In genomic region chr6:44043479-44044153, GRCh38 we compare ENCODE assay signal across 1 cellular context.
TF ChIP-seq lines count a peak whose summit lies in the region.

No MANE protein-coding gene starts in this region.

TF ChIP-seq in K562, 482 proteins besides CTCF, POLR2A, EP300 and RAD21 (continued from another document and continues in another):
- TF ChIP-seq ZNF644 (tag; IDR thresholded peaks at IDR 0.05; ENCODE audit: low read depth) (peak; percentile 39; the same call in 1 of the 2 replicates), SAP30 (IDR thresholded peaks at IDR 0.05; ENCODE audit: borderline replicate concordance, insufficient read depth, low read depth, low read length, poor library complexity, severe bottlenecking) (no peak), THAP12 (CRISPR knock-in tag; IDR thresholded peaks at IDR 0.05) (no peak), ZNF239 (CRISPR knock-in tag; IDR thresholded peaks at IDR 0.05) (peak; percentile 64), ZNF175 (CRISPR knock-in tag; IDR thresholded peaks at IDR 0.05; ENCODE audit: low read depth) (peak; percentile 64), ZNF780A (CRISPR knock-in tag; IDR thresholded peaks at IDR 0.05) (no peak), HINFP (tag; conservative IDR thresholded peaks at IDR 0.05; ENCODE audit: low read depth) (peak; percentile 28; the same call in 1 of the 2 replicates), SP1 (CRISPR knock-in tag; IDR thresholded peaks at IDR 0.05) (0 out of 2 replicates have a peak, but pooled peaks have one; percentile 7), HNRNPL (IDR thresholded peaks at IDR 0.05; ENCODE audit: low read depth, low read length) (no peak), PTBP1 (IDR thresholded peaks at IDR 0.05; ENCODE audit: low read depth, low read length) (no peak), NR2C1 (IDR thresholded peaks at IDR 0.05) (peak; percentile 75; the same call in 1 of the 2 replicates), NR2C1 (tag; IDR thresholded peaks at IDR 0.05) (peak; percentile 86; the same call in 1 of the 2 replicates), MEIS2 (IDR thresholded peaks at IDR 0.05; ENCODE audit: partially characterized antibody) (no peak), CBX8 (IDR thresholded peaks at IDR 0.05; ENCODE audit: borderline replicate concordance, extremely low read depth, low read depth, low read length, poor library complexity, severe bottlenecking) (no peak), GATAD2B (IDR thresholded peaks at IDR 0.05; ENCODE audit: borderline replicate concordance) (no peak), TSC22D4 (tag; IDR thresholded peaks at IDR 0.05) (no peak), YBX1 (IDR thresholded peaks at IDR 0.05) (no peak), HDAC8 (tag; IDR thresholded peaks at IDR 0.05) (no peak), ZEB2 (IDR thresholded peaks at IDR 0.05) (no peak), LARP7 (IDR thresholded peaks at IDR 0.05) (no peak), HIVEP1 (CRISPR knock-in tag; IDR thresholded peaks at IDR 0.05) (no peak), ARID1B (IDR thresholded peaks at IDR 0.05) (peak; percentile 63; the same call in 1 of the 2 replicates), NFRKB (IDR thresholded peaks at IDR 0.05; ENCODE audit: low read depth) (peak; percentile 50; the same call in 1 of the 2 replicates), ZNF561 (CRISPR knock-in tag; conservative IDR thresholded peaks at IDR 0.05) (no peak), MAZ (CRISPR knock-in tag; conservative IDR thresholded peaks at IDR 0.05 in 1 of 2, IDR thresholded peaks at IDR 0.05 in 1 of 2) (peak; percentile 59 to 92; a peak in 3 of 4 replicates), ZNF12 (CRISPR knock-in tag; IDR thresholded peaks at IDR 0.05) (no peak), TOE1 (IDR thresholded peaks at IDR 0.05; ENCODE audit: borderline replicate concordance) (no peak), TOE1 (CRISPR knock-in tag; IDR thresholded peaks at IDR 0.05; ENCODE audit: borderline replicate concordance, low read depth) (no peak), ZNF586 (CRISPR knock-in tag; conservative IDR thresholded peaks at IDR 0.05) (no peak), NRF1 (conservative IDR thresholded peaks at IDR 0.05 in 1 of 2, IDR thresholded peaks at IDR 0.05 in 1 of 2) (no peak; a peak in 1 of 4 replicates), SMAD1 (IDR thresholded peaks at IDR 0.05; ENCODE audit: low read depth, low read length, partially characterized antibody) (peak; percentile 69), FOSL1 (tag; conservative IDR thresholded peaks at IDR 0.05) (no peak), ZBED1 (IDR thresholded peaks at IDR 0.05) (no peak), NR1H2 (CRISPR knock-in tag; IDR thresholded peaks at IDR 0.05) (no peak), ELF2 (CRISPR knock-in tag; IDR thresholded peaks at IDR 0.05) (no peak), SETDB1 (IDR thresholded peaks at IDR 0.05; ENCODE audit: low read length) (no peak), TEAD4 (IDR thresholded peaks at IDR 0.05; ENCODE audit: low read length) (no peak), TEAD4 (CRISPR knock-in tag; IDR thresholded peaks at IDR 0.05; ENCODE audit: borderline replicate concordance) (no peak), DNMT1 (IDR thresholded peaks at IDR 0.05) (no peak), ZNF79 (CRISPR knock-in tag; IDR thresholded peaks at IDR 0.05; ENCODE audit: low read depth) (0 out of 2 replicates have a peak, but pooled peaks have one; percentile 65), RFX5 (IDR thresholded peaks at IDR 0.05; ENCODE audit: low read depth, low read length) (no peak), RUNX1 (IDR thresholded peaks at IDR 0.05; ENCODE audit: low read depth) (no peak), DACH1 (IDR thresholded peaks at IDR 0.05; ENCODE audit: partially characterized antibody) (peak; percentile 42), CREM (IDR thresholded peaks at IDR 0.05; ENCODE audit: low read depth) (no peak), SMARCE1 (IDR thresholded peaks at IDR 0.05) (peak; percentile 21; the same call in 1 of the 2 replicates), CBX1 (IDR thresholded peaks at IDR 0.05; ENCODE audit: low read depth) (no peak), CBFA2T2 (conservative IDR thresholded peaks at IDR 0.05) (0 out of 2 replicates have a peak, but pooled peaks have one; percentile 1), ZNF347 (CRISPR knock-in tag; IDR thresholded peaks at IDR 0.05; ENCODE audit: low read depth) (no peak), CCAR2 (IDR thresholded peaks at IDR 0.05; ENCODE audit: low read depth, low read length) (no peak), MECOM (CRISPR knock-in tag; IDR thresholded peaks at IDR 0.05) (peak; percentile 78; the same call in 1 of the 2 replicates), GTF2A2 (tag; IDR thresholded peaks at IDR 0.05) (no peak)
- TF ChIP-seq, protein P1, sequence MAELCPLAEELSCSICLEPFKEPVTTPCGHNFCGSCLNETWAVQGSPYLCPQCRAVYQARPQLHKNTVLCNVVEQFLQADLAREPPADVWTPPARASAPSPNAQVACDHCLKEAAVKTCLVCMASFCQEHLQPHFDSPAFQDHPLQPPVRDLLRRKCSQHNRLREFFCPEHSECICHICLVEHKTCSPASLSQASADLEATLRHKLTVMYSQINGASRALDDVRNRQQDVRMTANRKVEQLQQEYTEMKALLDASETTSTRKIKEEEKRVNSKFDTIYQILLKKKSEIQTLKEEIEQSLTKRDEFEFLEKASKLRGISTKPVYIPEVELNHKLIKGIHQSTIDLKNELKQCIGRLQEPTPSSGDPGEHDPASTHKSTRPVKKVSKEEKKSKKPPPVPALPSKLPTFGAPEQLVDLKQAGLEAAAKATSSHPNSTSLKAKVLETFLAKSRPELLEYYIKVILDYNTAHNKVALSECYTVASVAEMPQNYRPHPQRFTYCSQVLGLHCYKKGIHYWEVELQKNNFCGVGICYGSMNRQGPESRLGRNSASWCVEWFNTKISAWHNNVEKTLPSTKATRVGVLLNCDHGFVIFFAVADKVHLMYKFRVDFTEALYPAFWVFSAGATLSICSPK (IDR thresholded peaks at IDR 0.05; ENCODE audit: borderline replicate concordance): no peak
- TF ChIP-seq, protein P2, sequence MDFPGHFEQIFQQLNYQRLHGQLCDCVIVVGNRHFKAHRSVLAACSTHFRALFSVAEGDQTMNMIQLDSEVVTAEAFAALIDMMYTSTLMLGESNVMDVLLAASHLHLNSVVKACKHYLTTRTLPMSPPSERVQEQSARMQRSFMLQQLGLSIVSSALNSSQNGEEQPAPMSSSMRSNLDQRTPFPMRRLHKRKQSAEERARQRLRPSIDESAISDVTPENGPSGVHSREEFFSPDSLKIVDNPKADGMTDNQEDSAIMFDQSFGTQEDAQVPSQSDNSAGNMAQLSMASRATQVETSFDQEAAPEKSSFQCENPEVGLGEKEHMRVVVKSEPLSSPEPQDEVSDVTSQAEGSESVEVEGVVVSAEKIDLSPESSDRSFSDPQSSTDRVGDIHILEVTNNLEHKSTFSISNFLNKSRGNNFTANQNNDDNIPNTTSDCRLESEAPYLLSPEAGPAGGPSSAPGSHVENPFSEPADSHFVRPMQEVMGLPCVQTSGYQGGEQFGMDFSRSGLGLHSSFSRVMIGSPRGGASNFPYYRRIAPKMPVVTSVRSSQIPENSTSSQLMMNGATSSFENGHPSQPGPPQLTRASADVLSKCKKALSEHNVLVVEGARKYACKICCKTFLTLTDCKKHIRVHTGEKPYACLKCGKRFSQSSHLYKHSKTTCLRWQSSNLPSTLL (IDR thresholded peaks at IDR 0.05): no peak
- TF ChIP-seq, protein P3, sequence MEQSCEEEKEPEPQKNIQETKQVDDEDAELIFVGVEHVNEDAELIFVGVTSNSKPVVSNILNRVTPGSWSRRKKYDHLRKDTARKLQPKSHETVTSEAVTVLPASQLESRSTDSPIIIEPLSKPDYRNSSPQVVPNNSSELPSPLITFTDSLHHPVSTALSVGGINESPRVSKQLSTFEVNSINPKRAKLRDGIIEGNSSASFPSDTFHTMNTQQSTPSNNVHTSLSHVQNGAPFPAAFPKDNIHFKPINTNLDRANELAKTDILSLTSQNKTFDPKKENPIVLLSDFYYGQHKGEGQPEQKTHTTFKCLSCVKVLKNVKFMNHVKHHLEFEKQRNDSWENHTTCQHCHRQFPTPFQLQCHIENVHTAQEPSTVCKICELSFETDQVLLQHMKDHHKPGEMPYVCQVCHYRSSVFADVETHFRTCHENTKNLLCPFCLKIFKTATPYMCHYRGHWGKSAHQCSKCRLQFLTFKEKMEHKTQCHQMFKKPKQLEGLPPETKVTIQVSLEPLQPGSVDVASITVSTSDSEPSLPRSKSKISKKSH (CRISPR knock-in tag; IDR thresholded peaks at IDR 0.05): no peak
- TF ChIP-seq, protein P4, sequence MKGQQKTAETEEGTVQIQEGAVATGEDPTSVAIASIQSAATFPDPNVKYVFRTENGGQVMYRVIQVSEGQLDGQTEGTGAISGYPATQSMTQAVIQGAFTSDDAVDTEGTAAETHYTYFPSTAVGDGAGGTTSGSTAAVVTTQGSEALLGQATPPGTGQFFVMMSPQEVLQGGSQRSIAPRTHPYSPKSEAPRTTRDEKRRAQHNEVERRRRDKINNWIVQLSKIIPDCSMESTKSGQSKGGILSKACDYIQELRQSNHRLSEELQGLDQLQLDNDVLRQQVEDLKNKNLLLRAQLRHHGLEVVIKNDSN (CRISPR knock-in tag; IDR thresholded peaks at IDR 0.05): no peak
- TF ChIP-seq, protein P5, sequence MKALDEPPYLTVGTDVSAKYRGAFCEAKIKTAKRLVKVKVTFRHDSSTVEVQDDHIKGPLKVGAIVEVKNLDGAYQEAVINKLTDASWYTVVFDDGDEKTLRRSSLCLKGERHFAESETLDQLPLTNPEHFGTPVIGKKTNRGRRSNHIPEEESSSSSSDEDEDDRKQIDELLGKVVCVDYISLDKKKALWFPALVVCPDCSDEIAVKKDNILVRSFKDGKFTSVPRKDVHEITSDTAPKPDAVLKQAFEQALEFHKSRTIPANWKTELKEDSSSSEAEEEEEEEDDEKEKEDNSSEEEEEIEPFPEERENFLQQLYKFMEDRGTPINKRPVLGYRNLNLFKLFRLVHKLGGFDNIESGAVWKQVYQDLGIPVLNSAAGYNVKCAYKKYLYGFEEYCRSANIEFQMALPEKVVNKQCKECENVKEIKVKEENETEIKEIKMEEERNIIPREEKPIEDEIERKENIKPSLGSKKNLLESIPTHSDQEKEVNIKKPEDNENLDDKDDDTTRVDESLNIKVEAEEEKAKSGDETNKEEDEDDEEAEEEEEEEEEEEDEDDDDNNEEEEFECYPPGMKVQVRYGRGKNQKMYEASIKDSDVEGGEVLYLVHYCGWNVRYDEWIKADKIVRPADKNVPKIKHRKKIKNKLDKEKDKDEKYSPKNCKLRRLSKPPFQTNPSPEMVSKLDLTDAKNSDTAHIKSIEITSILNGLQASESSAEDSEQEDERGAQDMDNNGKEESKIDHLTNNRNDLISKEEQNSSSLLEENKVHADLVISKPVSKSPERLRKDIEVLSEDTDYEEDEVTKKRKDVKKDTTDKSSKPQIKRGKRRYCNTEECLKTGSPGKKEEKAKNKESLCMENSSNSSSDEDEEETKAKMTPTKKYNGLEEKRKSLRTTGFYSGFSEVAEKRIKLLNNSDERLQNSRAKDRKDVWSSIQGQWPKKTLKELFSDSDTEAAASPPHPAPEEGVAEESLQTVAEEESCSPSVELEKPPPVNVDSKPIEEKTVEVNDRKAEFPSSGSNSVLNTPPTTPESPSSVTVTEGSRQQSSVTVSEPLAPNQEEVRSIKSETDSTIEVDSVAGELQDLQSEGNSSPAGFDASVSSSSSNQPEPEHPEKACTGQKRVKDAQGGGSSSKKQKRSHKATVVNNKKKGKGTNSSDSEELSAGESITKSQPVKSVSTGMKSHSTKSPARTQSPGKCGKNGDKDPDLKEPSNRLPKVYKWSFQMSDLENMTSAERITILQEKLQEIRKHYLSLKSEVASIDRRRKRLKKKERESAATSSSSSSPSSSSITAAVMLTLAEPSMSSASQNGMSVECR (CRISPR knock-in tag; IDR thresholded peaks at IDR 0.05): no peak
- TF ChIP-seq, protein P6, sequence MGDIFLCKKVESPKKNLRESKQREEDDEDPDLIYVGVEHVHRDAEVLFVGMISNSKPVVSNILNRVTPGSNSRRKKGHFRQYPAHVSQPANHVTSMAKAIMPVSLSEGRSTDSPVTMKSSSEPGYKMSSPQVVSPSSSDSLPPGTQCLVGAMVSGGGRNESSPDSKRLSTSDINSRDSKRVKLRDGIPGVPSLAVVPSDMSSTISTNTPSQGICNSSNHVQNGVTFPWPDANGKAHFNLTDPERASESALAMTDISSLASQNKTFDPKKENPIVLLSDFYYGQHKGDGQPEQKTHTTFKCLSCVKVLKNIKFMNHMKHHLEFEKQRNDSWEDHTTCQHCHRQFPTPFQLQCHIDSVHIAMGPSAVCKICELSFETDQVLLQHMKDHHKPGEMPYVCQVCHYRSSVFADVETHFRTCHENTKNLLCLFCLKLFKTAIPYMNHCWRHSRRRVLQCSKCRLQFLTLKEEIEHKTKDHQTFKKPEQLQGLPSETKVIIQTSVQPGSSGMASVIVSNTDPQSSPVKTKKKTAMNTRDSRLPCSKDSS (IDR thresholded peaks at IDR 0.05; ENCODE audit: low read depth, partially characterized antibody): no peak
- TF ChIP-seq, protein P7, sequence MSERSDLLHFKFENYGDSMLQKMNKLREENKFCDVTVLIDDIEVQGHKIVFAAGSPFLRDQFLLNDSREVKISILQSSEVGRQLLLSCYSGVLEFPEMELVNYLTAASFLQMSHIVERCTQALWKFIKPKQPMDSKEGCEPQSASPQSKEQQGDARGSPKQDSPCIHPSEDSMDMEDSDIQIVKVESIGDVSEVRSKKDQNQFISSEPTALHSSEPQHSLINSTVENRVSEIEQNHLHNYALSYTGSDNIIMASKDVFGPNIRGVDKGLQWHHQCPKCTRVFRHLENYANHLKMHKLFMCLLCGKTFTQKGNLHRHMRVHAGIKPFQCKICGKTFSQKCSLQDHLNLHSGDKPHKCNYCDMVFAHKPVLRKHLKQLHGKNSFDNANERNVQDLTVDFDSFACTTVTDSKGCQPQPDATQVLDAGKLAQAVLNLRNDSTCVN (CRISPR knock-in tag; IDR thresholded peaks at IDR 0.05): no peak
